In the genomic region with DNA sequence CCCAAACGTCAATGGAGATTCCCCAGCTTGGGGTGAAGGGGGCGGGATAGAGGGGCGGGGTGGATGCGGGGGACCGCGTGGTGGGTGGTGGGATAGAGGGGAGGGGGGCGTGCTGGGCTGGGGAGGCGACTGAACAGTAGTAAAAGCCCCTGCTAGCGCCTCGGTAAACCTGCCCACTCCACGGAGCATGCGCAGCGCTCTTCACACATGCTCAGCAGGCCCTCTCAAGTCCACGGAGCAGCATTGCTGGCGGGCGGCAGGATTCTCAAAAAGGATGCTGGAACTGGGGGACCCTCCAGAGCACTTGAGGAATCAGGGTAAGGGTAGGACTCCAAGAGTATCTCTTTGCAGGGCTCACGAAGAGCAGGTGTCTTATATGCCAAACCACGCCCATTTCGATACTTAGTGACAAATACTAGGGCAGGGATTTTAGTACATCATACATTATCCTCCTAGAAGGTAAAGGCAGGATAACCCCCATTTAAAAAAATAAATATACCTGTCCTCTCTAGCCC, we compare ENCODE assay signal across 8 cellular contexts. TPM values are rescaled to one million over a fixed set of nuclear protein-coding genes. Genes with fewer than 3 reads are reported as not detected.
DNase-seq lines count a peak whose midpoint lies in the region; ATAC-seq and TF ChIP-seq lines count a peak whose summit lies in the region.

No MANE protein-coding gene starts in this region.

- H3K27me3 ChIP-seq in right atrium auricular region, result no peaks in the 10 kb centered on the region
- peaks cover 0 to 17% (median 5%) of the 10 kb centered on the region in 3 donors for H3K27me3 ChIP-seq in psoas muscle (ENCODE audit: insufficient read depth in 3 of 3, low read length in 2 of 3)

- ATAC-seq in GM19463 (IDR thresholded peaks at IDR 0.05; ENCODE audit: unreplicated experiment), result peak; percentile 50
- ATAC-seq in activated naive CD8-positive, alpha-beta T cell treated with anti-CD3 and anti-CD28 coated beads, Interleukin-2, amount 10 ng/mL, durations not matched to agents 7 days and 5 days (ENCODE audit: low read depth), result no peak
- peak in 2 of 4 donors; percentile 26 to 44 for ATAC-seq in psoas muscle
- ATAC-seq in GM21367 (IDR thresholded peaks at IDR 0.05; ENCODE audit: unreplicated experiment), result no peak
- no peak for ATAC-seq in GM21360 (IDR thresholded peaks at IDR 0.05; ENCODE audit: unreplicated experiment)

- H3K36me3 ChIP-seq in right atrium auricular region, result no peaks in the 10 kb centered on the region
- H3K36me3 ChIP-seq in psoas muscle (ENCODE audit: insufficient read depth in 1 of 2, low read depth in 1 of 2), result no peaks in the 10 kb centered on the region

- H3K27ac ChIP-seq in right atrium auricular region, result peak overlapping the region in 1 of 2 donors; percentile 23
- H3K27ac ChIP-seq in psoas muscle, result no peak overlapping the region

- H3K4me1 Mint-ChIP-seq in activated naive CD8-positive, alpha-beta T cell treated with anti-CD3 and anti-CD28 coated beads, Interleukin-2, amount 10 ng/mL, durations not matched to agents 7 days and 5 days, result peaks cover 1% of the 10 kb centered on the region

- peak overlapping the region; percentile 32 for H3K4me3 Mint-ChIP-seq in activated naive CD8-positive, alpha-beta T cell treated with anti-CD3 and anti-CD28 coated beads, Interleukin-2, amount 10 ng/mL, durations not matched to agents 7 days and 5 days

- DNase-seq in D341Med (ENCODE audit: low spot score), result peak; percentile 78
- peak; percentile 58 for DNase-seq in NCI-H1436 treated with DMSO at 0.1 percent for 48 hours (lab: John Stamatoyannopoulos, UW)
- no peak for DNase-seq in activated naive CD8-positive, alpha-beta T cell treated with anti-CD3 and anti-CD28 coated beads, Interleukin-2, amount 10 ng/mL, durations not matched to agents 7 days and 5 days
- no peak for DNase-seq in right atrium auricular region (ENCODE audit: low spot score)
- peak; percentile 25 to 56 for DNase-seq in psoas muscle

- H3K4me1 ChIP-seq in right atrium auricular region (no peaks in the 10 kb centered on the region), psoas muscle (no peaks in the 10 kb centered on the region)

- no peaks in the 10 kb centered on the region for H3K9me3 ChIP-seq in right atrium auricular region
- H3K9me3 ChIP-seq in psoas muscle, result no peaks in the 10 kb centered on the region

- WGBS in psoas muscle, 3 donors, result 2 to 46% (median 4%) methylated on average over 14 to 18 of the region's 19 CpGs

- H3K36me3 Mint-ChIP-seq in activated naive CD8-positive, alpha-beta T cell treated with anti-CD3 and anti-CD28 coated beads, Interleukin-2, amount 10 ng/mL, durations not matched to agents 7 days and 5 days, result no peaks in the 10 kb centered on the region

- peak overlapping the region; percentile 47 to 56 for H3K4me3 ChIP-seq in right atrium auricular region
- H3K4me3 ChIP-seq in psoas muscle, result peak overlapping the region; percentile 59

- intact Hi-C loops in psoas muscle (cut with DNase I), result no loop called here

- POLR2A ChIA-PET in activated naive CD8-positive, alpha-beta T cell treated with anti-CD3 and anti-CD28 coated beads, Interleukin-2, amount 10 ng/mL, durations not matched to agents 7 days and 5 days (lab: Charles Lee), result no interaction called here

- H3K27me3 Mint-ChIP-seq in activated naive CD8-positive, alpha-beta T cell treated with anti-CD3 and anti-CD28 coated beads, Interleukin-2, amount 10 ng/mL, durations not matched to agents 7 days and 5 days, result peaks cover 13% of the 10 kb centered on the region

- no peak for TF ChIP-seq CTCF in right atrium auricular region (IDR thresholded peaks at IDR 0.05)
- TF ChIP-seq CTCF in psoas muscle (IDR thresholded peaks at IDR 0.05), result no peak

- no peak overlapping the region for H3K27ac Mint-ChIP-seq in activated naive CD8-positive, alpha-beta T cell treated with anti-CD3 and anti-CD28 coated beads, Interleukin-2, amount 10 ng/mL, durations not matched to agents 7 days and 5 days

- H3K9me3 Mint-ChIP-seq in activated naive CD8-positive, alpha-beta T cell treated with anti-CD3 and anti-CD28 coated beads, Interleukin-2, amount 10 ng/mL, durations not matched to agents 7 days and 5 days, result peaks cover 2% of the 10 kb centered on the region

RNA-seq across cellular contexts. Expression of gene RPS6KA6, which starts 0.4 kb away (rescaled TPM):
- total RNA-seq in activated naive CD8-positive, alpha-beta T cell treated with anti-CD3 and anti-CD28 coated beads, Interleukin-2, amount 10 ng/mL, durations not matched to agents 7 days and 5 days, result under 1 TPM in 1 of 2 experiments, not detected in 1; 0.51 TPM
- 1 to 10 TPM; 1.4 to 1.7 TPM for total RNA-seq in right atrium auricular region
- 1 to 10 TPM in 1 of 4 donors, under 1 TPM in 3; 0.10 to 2.0 (median 0.53) TPM for total RNA-seq in psoas muscle
- under 1 TPM; 0.10 to 0.14 (median 0.13) TPM for polyA plus RNA-seq in psoas muscle

Comparison
In these comparisons a context has a peak if more than half of its experiments do, and no peak if none do; other contexts are left out.
1. DNase-seq: peak in D341Med (single experiment), NCI-H1436 treated with DMSO at 0.1 percent for 48 hours (single experiment) and psoas muscle (2 of 2); none in activated naive CD8-positive, alpha-beta T cell treated with anti-CD3 and anti-CD28 coated beads, Interleukin-2, amount 10 ng/mL, durations not matched to agents 7 days and 5 days (single experiment) and right atrium auricular region (single experiment).